14 cellular contexts compared by ENCODE assay signal in the genomic region with DNA sequence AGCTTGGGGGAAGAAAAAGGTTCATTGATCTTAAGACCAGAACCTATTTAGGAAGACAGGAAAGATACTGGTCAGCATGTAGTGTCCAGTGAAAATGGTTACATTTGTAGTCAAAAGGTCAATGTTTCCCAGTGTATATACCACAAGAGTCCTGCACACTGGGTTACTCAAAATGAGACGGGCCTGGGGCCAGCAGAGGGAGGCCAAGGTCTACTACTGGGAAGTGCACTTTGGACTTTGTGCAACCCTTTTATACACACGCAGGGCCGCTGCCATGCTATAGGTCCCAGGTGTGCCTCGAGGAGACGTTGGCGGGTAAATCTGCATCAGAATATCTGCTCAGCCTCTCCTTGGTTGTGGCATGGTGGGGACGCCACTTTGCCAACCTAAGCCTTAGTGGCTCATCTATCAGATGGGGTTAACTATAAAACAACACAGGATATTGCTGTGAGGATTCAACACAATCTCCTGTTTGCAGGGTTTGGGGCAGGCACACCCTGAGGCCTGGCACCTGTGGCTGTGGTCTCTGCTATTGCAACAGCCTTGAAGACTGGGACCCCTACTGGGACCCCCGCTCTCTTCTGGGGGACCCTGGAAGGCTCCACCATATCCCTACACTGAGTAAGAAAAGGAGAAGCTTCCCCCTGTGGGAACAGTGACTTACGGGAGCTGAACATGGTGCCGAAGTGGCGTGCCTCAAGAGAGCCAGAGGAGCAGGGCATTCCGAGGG. TPM values are rescaled to one million over a fixed set of nuclear protein-coding genes. Genes with fewer than 3 reads are reported as not detected.
DNase-seq lines count a peak whose midpoint lies in the region; ATAC-seq and TF ChIP-seq lines count a peak whose summit lies in the region.
"Had no signal": no experiment of that assay in that cellular context is flagged by ENCODE, and none has a peak within 500 bp of the region (broad histone marks: within the 10 kb centered on the region; RNA-seq: fewer than 3 reads in every experiment).

No MANE protein-coding gene starts in this region.

- peak overlapping the region; percentile 33 for H3K27ac Mint-ChIP-seq in stimulated activated naive CD8-positive, alpha-beta T cell treated with anti-CD3 and anti-CD28 coated beads, Interleukin-15, Interleukin-2, amounts not matched to agents 100 ng/mL and 50 ng/mL, for 24 hours
- H3K27ac Mint-ChIP-seq in stimulated activated naive CD8-positive, alpha-beta T cell treated with anti-CD3 and anti-CD28 coated beads, Interleukin-15, amount 100 ng/mL, for 72 hours: no peak overlapping the region

- CTCF ChIA-PET in GM10248 (lab: Yijun Ruan, JAX): no interaction called here

- no peaks in the 10 kb centered on the region for H3K36me3 Mint-ChIP-seq in stimulated activated naive CD8-positive, alpha-beta T cell treated with anti-CD3 and anti-CD28 coated beads, Interleukin-15, Interleukin-2, amounts not matched to agents 100 ng/mL and 50 ng/mL, for 24 hours (ENCODE audit: low read depth)

- ATAC-seq in stimulated activated naive CD8-positive, alpha-beta T cell treated with anti-CD3 and anti-CD28 coated beads, Interleukin-15, amount 100 ng/mL, for 72 hours: no peak
- ATAC-seq in HG02678 (IDR thresholded peaks at IDR 0.05; ENCODE audit: unreplicated experiment): no peak

- no peak overlapping the region for H3K4me3 Mint-ChIP-seq in stimulated activated naive CD8-positive, alpha-beta T cell treated with anti-CD3 and anti-CD28 coated beads, Interleukin-15, Interleukin-2, amounts not matched to agents 100 ng/mL and 50 ng/mL, for 24 hours
- no peak overlapping the region for H3K4me3 Mint-ChIP-seq in stimulated activated naive CD8-positive, alpha-beta T cell treated with anti-CD3 and anti-CD28 coated beads, Interleukin-15, amount 100 ng/mL, for 72 hours

- H3K27me3 ChIP-seq in liver (ENCODE audit: control insufficient read depth in 4 of 4, insufficient read depth in 4 of 4, low read length in 3 of 4): no peaks in the 10 kb centered on the region

- POLR2A ChIA-PET in GM10248 (lab: Yijun Ruan, JAX): no interaction called here

- no peak overlapping the region for H3K4me3 ChIP-seq in choroid plexus epithelial cell (ENCODE audit: low read depth, low read length)
- no peak overlapping the region for H3K4me3 ChIP-seq in liver (ENCODE audit: low read depth in 1 of 3, low read length in 3 of 3)
- H3K4me3 ChIP-seq: skin epidermis had no signal

- H3K27ac ChIP-seq in liver (ENCODE audit: low read depth in 1 of 2, low read length in 2 of 2): peak overlapping the region in 1 of 2 donors; percentile 15
- H3K27ac ChIP-seq: skin epidermis had no signal

- DNase-seq in stimulated activated naive CD8-positive, alpha-beta T cell treated with anti-CD3 and anti-CD28 coated beads, Interleukin-15, amount 100 ng/mL, for 72 hours: no peak
- no peak for DNase-seq in choroid plexus epithelial cell (ENCODE audit: low read depth)
- DNase-seq in A172 (ENCODE audit: low spot score): no peak
- DNase-seq in germinal center (ENCODE audit: low spot score): no peak
- DNase-seq in GM10248 (ENCODE audit: extremely low spot score): no peak
- DNase-seq: GF-D8; NCI-H1417 treated with DMSO at 0.1 percent for 48 hours; NK-92 treated with Interleukin-12 subunit alpha and Interleukin-12 subunit beta, amount 100 ng/mL, for 24 hours had no signal

- H3K9me3 ChIP-seq in liver (ENCODE audit: control insufficient read depth in 4 of 4, low read length in 3 of 4): peaks cover 0 to 4% (median 0%) of the 10 kb centered on the region in 4 donors

- H3K4me1 Mint-ChIP-seq in stimulated activated naive CD8-positive, alpha-beta T cell treated with anti-CD3 and anti-CD28 coated beads, Interleukin-15, Interleukin-2, amounts not matched to agents 100 ng/mL and 50 ng/mL, for 24 hours (ENCODE audit: low read depth): no peaks in the 10 kb centered on the region
- no peaks in the 10 kb centered on the region for H3K4me1 Mint-ChIP-seq in stimulated activated naive CD8-positive, alpha-beta T cell treated with anti-CD3 and anti-CD28 coated beads, Interleukin-15, amount 100 ng/mL, for 72 hours

- peak; percentile 33 for TF ChIP-seq CTCF in choroid plexus epithelial cell (conservative IDR thresholded peaks at IDR 0.05; ENCODE audit: low read depth, low read length)
- TF ChIP-seq CTCF in liver (IDR thresholded peaks at IDR 0.05; ENCODE audit: low read depth, low read length, missing input control): peak; percentile 50
- TF ChIP-seq CTCF in GM10248 (IDR thresholded peaks at IDR 0.05; ENCODE audit: control extremely low read depth, extremely low read depth, low read depth, missing control alignments): no peak

- peaks cover 4% of the 10 kb centered on the region for H3K9me3 Mint-ChIP-seq in stimulated activated naive CD8-positive, alpha-beta T cell treated with anti-CD3 and anti-CD28 coated beads, Interleukin-15, Interleukin-2, amounts not matched to agents 100 ng/mL and 50 ng/mL, for 24 hours
- peaks cover 0 to 11% of the 10 kb centered on the region in 2 donors for H3K9me3 Mint-ChIP-seq in stimulated activated naive CD8-positive, alpha-beta T cell treated with anti-CD3 and anti-CD28 coated beads, Interleukin-15, amount 100 ng/mL, for 72 hours

- no peak overlapping the region for H3K9ac ChIP-seq in liver (ENCODE audit: low read depth in 1 of 2, low read length in 2 of 2)

- H3K27me3 Mint-ChIP-seq in stimulated activated naive CD8-positive, alpha-beta T cell treated with anti-CD3 and anti-CD28 coated beads, Interleukin-15, Interleukin-2, amounts not matched to agents 100 ng/mL and 50 ng/mL, for 24 hours: peaks cover 14% of the 10 kb centered on the region
- peaks cover 30% of the 10 kb centered on the region for H3K27me3 Mint-ChIP-seq in stimulated activated naive CD8-positive, alpha-beta T cell treated with anti-CD3 and anti-CD28 coated beads, Interleukin-15, amount 100 ng/mL, for 72 hours

- peak; percentile 76 to 88 for TF ChIP-seq RAD21 in liver (IDR thresholded peaks at IDR 0.05)

- WGBS in liver: 55% methylated on average over 12 of the region's 12 CpGs

- peaks cover 8 to 18% (median 15%) of the 10 kb centered on the region in 4 donors for H3K4me1 ChIP-seq in liver (ENCODE audit: control insufficient read depth in 4 of 4, insufficient read depth in 4 of 4, low read length in 3 of 4)

- H3K36me3 ChIP-seq in liver (ENCODE audit: control insufficient read depth in 4 of 4, insufficient read depth in 3 of 4, low read depth in 1 of 4, low read length in 3 of 4): peaks cover 0 to 5% (median 2%) of the 10 kb centered on the region in 4 donors

TF ChIP-seq in liver, 16 proteins besides CTCF, POLR2A, EP300 and RAD21 (continues in another document):
- TF ChIP-seq JUND (IDR thresholded peaks at IDR 0.05): peak; percentile 45 to 49
- no peak for TF ChIP-seq EGR1 (IDR thresholded peaks at IDR 0.05; ENCODE audit: low read depth in 2 of 2)
- TF ChIP-seq, protein P1, sequence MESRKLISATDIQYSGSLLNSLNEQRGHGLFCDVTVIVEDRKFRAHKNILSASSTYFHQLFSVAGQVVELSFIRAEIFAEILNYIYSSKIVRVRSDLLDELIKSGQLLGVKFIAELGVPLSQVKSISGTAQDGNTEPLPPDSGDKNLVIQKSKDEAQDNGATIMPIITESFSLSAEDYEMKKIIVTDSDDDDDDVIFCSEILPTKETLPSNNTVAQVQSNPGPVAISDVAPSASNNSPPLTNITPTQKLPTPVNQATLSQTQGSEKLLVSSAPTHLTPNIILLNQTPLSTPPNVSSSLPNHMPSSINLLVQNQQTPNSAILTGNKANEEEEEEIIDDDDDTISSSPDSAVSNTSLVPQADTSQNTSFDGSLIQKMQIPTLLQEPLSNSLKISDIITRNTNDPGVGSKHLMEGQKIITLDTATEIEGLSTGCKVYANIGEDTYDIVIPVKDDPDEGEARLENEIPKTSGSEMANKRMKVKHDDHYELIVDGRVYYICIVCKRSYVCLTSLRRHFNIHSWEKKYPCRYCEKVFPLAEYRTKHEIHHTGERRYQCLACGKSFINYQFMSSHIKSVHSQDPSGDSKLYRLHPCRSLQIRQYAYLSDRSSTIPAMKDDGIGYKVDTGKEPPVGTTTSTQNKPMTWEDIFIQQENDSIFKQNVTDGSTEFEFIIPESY (IDR thresholded peaks at IDR 0.05): peak; percentile 77
- TF ChIP-seq, protein P2, sequence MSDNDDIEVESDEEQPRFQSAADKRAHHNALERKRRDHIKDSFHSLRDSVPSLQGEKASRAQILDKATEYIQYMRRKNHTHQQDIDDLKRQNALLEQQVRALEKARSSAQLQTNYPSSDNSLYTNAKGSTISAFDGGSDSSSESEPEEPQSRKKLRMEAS (IDR thresholded peaks at IDR 0.05): peak; percentile 76
- TF ChIP-seq TAF1 (conservative IDR thresholded peaks at IDR 0.05): no peak
- TF ChIP-seq, protein P3, sequence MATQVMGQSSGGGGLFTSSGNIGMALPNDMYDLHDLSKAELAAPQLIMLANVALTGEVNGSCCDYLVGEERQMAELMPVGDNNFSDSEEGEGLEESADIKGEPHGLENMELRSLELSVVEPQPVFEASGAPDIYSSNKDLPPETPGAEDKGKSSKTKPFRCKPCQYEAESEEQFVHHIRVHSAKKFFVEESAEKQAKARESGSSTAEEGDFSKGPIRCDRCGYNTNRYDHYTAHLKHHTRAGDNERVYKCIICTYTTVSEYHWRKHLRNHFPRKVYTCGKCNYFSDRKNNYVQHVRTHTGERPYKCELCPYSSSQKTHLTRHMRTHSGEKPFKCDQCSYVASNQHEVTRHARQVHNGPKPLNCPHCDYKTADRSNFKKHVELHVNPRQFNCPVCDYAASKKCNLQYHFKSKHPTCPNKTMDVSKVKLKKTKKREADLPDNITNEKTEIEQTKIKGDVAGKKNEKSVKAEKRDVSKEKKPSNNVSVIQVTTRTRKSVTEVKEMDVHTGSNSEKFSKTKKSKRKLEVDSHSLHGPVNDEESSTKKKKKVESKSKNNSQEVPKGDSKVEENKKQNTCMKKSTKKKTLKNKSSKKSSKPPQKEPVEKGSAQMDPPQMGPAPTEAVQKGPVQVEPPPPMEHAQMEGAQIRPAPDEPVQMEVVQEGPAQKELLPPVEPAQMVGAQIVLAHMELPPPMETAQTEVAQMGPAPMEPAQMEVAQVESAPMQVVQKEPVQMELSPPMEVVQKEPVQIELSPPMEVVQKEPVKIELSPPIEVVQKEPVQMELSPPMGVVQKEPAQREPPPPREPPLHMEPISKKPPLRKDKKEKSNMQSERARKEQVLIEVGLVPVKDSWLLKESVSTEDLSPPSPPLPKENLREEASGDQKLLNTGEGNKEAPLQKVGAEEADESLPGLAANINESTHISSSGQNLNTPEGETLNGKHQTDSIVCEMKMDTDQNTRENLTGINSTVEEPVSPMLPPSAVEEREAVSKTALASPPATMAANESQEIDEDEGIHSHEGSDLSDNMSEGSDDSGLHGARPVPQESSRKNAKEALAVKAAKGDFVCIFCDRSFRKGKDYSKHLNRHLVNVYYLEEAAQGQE (IDR thresholded peaks at IDR 0.05): peak; percentile 41
- peak; percentile 89 for TF ChIP-seq SP1 (IDR thresholded peaks at IDR 0.05)
- peak; percentile 63 for TF ChIP-seq FOXA2 (IDR thresholded peaks at IDR 0.05)
- TF ChIP-seq HNF4A (conservative IDR thresholded peaks at IDR 0.05): peak; percentile 99 to 100

RNA-seq across cellular contexts. Expression of gene CLRN3, which starts 19.7 kb away (rescaled TPM):
- total RNA-seq in liver: 1 to 10 TPM in 1 of 2 donors, under 1 TPM in 1; 0.33 to 5.7 TPM
- polyA plus RNA-seq in liver: 10 to 100 TPM in 1 of 2 donors, 1 to 10 TPM in 1; 8.1 to 16.9 TPM
- 0.31 TPM in 1 of 2 replicates, not detected in the other for total RNA-seq in A172 (2014; rRNA removed; shearing (Covaris generic))
- total RNA-seq: mononuclear cell had no signal
- polyA plus RNA-seq: urinary bladder had no signal

RNA-seq across cellular contexts. Expression of gene PTPRE, which starts 33.9 kb away (rescaled TPM):
- 10 to 100 TPM in 1 of 2 donors, 1 to 10 TPM in 1; 4.0 to 12.5 TPM for total RNA-seq in liver
- 1 to 10 TPM; 1.5 to 3.5 TPM for polyA plus RNA-seq in liver
- 3.8 and 4.7 TPM in 2 replicates for total RNA-seq in A172 (2014; rRNA removed; shearing (Covaris generic))
